Comparison of ENCODE assay signal across 2 cellular contexts in the genomic region with DNA sequence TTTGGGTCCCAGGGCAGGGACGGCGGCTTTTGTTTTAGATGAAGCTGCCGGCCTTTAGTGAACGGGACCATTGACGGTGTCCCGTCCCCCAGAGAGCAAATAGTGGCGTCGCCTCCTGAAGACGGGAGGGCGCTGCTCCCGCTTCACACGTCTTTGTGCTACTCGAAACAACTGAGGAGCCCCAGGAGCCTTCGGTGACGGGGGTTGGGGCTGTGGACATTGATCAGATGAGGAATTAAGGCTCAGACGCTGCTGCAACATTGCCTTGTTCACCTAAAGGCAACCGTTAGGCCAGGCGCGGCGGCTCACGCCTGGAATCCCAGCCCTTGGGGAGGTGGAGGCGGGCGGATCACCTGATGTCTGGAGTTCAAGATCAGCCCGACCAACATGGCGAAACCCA. TPM values are rescaled to one million over a fixed set of nuclear protein-coding genes. Genes with fewer than 3 reads are reported as not detected.
"Had no signal": no experiment of that assay in that cellular context is flagged by ENCODE, and none has a peak within 500 bp of the region (broad histone marks: within the 10 kb centered on the region; RNA-seq: fewer than 3 reads in every experiment).

No MANE protein-coding gene starts in this region.

RNA-seq across cellular contexts. Expression of a gene that starts 0.4 kb away (rescaled TPM):
- total RNA-seq: G401, GM12878 had no signal
